Comparison of ENCODE assay signal across 1 cellular context in the genomic region with DNA sequence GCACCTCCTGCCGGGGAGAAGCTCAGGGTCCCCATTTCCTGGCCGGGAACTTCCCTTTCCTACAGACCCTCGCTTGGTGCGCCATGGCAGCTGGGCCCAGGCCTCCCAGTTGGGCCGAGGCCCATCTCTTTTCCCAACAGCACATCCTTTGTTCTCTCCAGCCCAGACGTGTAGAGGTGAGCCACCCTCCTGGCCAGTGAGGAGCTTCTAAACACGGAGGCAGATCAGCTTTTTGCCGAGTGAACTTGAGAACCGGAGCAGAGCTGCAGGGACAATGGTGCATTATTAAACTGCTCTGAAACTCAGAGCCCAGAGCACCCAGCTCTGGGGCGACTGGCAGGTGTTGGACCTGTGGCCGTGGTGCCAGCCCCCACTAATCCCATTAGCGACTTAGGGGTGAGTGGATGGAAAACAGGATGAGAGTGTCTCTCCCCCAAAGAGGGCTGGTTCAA.
TF ChIP-seq lines count a peak whose summit lies in the region.

No MANE protein-coding gene starts in this region.

TF ChIP-seq in HepG2, 621 proteins besides CTCF, POLR2A, EP300 and RAD21 (continued from another document and continues in another):
- TF ChIP-seq, protein P1, sequence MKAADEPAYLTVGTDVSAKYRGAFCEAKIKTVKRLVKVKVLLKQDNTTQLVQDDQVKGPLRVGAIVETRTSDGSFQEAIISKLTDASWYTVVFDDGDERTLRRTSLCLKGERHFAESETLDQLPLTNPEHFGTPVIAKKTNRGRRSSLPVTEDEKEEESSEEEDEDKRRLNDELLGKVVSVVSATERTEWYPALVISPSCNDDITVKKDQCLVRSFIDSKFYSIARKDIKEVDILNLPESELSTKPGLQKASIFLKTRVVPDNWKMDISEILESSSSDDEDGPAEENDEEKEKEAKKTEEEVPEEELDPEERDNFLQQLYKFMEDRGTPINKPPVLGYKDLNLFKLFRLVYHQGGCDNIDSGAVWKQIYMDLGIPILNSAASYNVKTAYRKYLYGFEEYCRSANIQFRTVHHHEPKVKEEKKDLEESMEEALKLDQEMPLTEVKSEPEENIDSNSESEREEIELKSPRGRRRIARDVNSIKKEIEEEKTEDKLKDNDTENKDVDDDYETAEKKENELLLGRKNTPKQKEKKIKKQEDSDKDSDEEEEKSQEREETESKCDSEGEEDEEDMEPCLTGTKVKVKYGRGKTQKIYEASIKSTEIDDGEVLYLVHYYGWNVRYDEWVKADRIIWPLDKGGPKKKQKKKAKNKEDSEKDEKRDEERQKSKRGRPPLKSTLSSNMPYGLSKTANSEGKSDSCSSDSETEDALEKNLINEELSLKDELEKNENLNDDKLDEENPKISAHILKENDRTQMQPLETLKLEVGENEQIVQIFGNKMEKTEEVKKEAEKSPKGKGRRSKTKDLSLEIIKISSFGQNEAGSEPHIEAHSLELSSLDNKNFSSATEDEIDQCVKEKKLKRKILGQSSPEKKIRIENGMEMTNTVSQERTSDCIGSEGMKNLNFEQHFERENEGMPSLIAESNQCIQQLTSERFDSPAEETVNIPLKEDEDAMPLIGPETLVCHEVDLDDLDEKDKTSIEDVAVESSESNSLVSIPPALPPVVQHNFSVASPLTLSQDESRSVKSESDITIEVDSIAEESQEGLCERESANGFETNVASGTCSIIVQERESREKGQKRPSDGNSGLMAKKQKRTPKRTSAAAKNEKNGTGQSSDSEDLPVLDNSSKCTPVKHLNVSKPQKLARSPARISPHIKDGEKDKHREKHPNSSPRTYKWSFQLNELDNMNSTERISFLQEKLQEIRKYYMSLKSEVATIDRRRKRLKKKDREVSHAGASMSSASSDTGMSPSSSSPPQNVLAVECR (CRISPR knock-in tag; IDR thresholded peaks at IDR 0.05; ENCODE audit: borderline replicate concordance) = peak; percentile 19; the same call in 1 of the 2 replicates
- TF ChIP-seq RFXANK (CRISPR knock-in tag; IDR thresholded peaks at IDR 0.05) = no peak
- no peak for TF ChIP-seq NCOA1 (CRISPR knock-in tag; IDR thresholded peaks at IDR 0.05)
- no peak for TF ChIP-seq ZNF431 (CRISPR knock-in tag; IDR thresholded peaks at IDR 0.05; ENCODE audit: borderline replicate concordance, low read depth)
- peak; percentile 26; the same call in 1 of the 2 replicates for TF ChIP-seq RFX5 (IDR thresholded peaks at IDR 0.05; ENCODE audit: low read depth, low read length)
- no peak for TF ChIP-seq SNAI1 (CRISPR knock-in tag; IDR thresholded peaks at IDR 0.05; ENCODE audit: borderline replicate concordance)
- TF ChIP-seq ZNF460 (CRISPR knock-in tag; IDR thresholded peaks at IDR 0.05; ENCODE audit: borderline replicate concordance) = no peak
- no peak for TF ChIP-seq ZSCAN21 (CRISPR knock-in tag; IDR thresholded peaks at IDR 0.05; ENCODE audit: borderline replicate concordance)
- peak; percentile 64 for TF ChIP-seq RBM39 (IDR thresholded peaks at IDR 0.05; ENCODE audit: low read depth, low read length, poor library complexity, severe bottlenecking)
- TF ChIP-seq, protein P2, sequence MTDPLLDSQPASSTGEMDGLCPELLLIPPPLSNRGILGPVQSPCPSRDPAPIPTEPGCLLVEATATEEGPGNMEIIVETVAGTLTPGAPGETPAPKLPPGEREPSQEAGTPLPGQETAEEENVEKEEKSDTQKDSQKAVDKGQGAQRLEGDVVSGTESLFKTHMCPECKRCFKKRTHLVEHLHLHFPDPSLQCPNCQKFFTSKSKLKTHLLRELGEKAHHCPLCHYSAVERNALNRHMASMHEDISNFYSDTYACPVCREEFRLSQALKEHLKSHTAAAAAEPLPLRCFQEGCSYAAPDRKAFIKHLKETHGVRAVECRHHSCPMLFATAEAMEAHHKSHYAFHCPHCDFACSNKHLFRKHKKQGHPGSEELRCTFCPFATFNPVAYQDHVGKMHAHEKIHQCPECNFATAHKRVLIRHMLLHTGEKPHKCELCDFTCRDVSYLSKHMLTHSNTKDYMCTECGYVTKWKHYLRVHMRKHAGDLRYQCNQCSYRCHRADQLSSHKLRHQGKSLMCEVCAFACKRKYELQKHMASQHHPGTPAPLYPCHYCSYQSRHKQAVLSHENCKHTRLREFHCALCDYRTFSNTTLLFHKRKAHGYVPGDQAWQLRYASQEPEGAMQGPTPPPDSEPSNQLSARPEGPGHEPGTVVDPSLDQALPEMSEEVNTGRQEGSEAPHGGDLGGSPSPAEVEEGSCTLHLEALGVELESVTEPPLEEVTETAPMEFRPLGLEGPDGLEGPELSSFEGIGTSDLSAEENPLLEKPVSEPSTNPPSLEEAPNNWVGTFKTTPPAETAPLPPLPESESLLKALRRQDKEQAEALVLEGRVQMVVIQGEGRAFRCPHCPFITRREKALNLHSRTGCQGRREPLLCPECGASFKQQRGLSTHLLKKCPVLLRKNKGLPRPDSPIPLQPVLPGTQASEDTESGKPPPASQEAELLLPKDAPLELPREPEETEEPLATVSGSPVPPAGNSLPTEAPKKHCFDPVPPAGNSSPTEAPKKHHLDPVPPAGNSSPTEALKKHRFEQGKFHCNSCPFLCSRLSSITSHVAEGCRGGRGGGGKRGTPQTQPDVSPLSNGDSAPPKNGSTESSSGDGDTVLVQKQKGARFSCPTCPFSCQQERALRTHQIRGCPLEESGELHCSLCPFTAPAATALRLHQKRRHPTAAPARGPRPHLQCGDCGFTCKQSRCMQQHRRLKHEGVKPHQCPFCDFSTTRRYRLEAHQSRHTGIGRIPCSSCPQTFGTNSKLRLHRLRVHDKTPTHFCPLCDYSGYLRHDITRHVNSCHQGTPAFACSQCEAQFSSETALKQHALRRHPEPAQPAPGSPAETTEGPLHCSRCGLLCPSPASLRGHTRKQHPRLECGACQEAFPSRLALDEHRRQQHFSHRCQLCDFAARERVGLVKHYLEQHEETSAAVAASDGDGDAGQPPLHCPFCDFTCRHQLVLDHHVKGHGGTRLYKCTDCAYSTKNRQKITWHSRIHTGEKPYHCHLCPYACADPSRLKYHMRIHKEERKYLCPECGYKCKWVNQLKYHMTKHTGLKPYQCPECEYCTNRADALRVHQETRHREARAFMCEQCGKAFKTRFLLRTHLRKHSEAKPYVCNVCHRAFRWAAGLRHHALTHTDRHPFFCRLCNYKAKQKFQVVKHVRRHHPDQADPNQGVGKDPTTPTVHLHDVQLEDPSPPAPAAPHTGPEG (CRISPR knock-in tag; IDR thresholded peaks at IDR 0.05) = 0 out of 2 replicates have a peak, but pooled peaks have one; percentile 68
- TF ChIP-seq GZF1 (CRISPR knock-in tag; IDR thresholded peaks at IDR 0.05) = no peak
- TF ChIP-seq ZNF891 (CRISPR knock-in tag; IDR thresholded peaks at IDR 0.05) = peak; percentile 68; the same call in 1 of the 2 replicates
- peak; percentile 43; the same call in 1 of the 2 replicates for TF ChIP-seq STAG1 (CRISPR knock-in tag; IDR thresholded peaks at IDR 0.05)
- TF ChIP-seq ZNF263 (CRISPR knock-in tag; IDR thresholded peaks at IDR 0.05) = 0 out of 2 replicates have a peak, but pooled peaks have one; percentile 7
- no peak for TF ChIP-seq ZSCAN22 (CRISPR knock-in tag; IDR thresholded peaks at IDR 0.05)
- peak; percentile 34; the same call in 1 of the 2 replicates for TF ChIP-seq MTA1 (CRISPR knock-in tag; IDR thresholded peaks at IDR 0.05; ENCODE audit: borderline replicate concordance)
- peak; percentile 53; the same call in 1 of the 2 replicates for TF ChIP-seq TGIF2 (CRISPR knock-in tag; IDR thresholded peaks at IDR 0.05)
- TF ChIP-seq ZNF792 (CRISPR knock-in tag; IDR thresholded peaks at IDR 0.05) = peak; percentile 15; the same call in 1 of the 2 replicates
- TF ChIP-seq ZNF577 (CRISPR knock-in tag; IDR thresholded peaks at IDR 0.05; ENCODE audit: borderline replicate concordance, low read depth) = no peak
- TF ChIP-seq TCF7 (IDR thresholded peaks at IDR 0.05; ENCODE audit: low read depth) = no peak
- 0 out of 2 replicates have a peak, but pooled peaks have one; percentile 12 for TF ChIP-seq SP4 (CRISPR knock-in tag; IDR thresholded peaks at IDR 0.05)
- 0 out of 2 replicates have a peak, but pooled peaks have one; percentile 54 for TF ChIP-seq ZMYM4 (CRISPR knock-in tag; IDR thresholded peaks at IDR 0.05)
- no peak for TF ChIP-seq ZNF496 (CRISPR knock-in tag; IDR thresholded peaks at IDR 0.05; ENCODE audit: insufficient replicate concordance)
- TF ChIP-seq RBAK (CRISPR knock-in tag; IDR thresholded peaks at IDR 0.05) = no peak
- no peak for TF ChIP-seq RAD51 (IDR thresholded peaks at IDR 0.05; ENCODE audit: borderline replicate concordance)
- TF ChIP-seq, protein P3, sequence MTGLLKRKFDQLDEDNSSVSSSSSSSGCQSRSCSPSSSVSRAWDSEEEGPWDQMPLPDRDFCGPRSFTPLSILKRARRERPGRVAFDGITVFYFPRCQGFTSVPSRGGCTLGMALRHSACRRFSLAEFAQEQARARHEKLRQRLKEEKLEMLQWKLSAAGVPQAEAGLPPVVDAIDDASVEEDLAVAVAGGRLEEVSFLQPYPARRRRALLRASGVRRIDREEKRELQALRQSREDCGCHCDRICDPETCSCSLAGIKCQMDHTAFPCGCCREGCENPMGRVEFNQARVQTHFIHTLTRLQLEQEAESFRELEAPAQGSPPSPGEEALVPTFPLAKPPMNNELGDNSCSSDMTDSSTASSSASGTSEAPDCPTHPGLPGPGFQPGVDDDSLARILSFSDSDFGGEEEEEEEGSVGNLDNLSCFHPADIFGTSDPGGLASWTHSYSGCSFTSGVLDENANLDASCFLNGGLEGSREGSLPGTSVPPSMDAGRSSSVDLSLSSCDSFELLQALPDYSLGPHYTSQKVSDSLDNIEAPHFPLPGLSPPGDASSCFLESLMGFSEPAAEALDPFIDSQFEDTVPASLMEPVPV (CRISPR knock-in tag; IDR thresholded peaks at IDR 0.05) = peak; percentile 54; the same call in 1 of the 2 replicates
- no peak for TF ChIP-seq MTF1 (CRISPR knock-in tag; IDR thresholded peaks at IDR 0.05)
- TF ChIP-seq, protein P4, sequence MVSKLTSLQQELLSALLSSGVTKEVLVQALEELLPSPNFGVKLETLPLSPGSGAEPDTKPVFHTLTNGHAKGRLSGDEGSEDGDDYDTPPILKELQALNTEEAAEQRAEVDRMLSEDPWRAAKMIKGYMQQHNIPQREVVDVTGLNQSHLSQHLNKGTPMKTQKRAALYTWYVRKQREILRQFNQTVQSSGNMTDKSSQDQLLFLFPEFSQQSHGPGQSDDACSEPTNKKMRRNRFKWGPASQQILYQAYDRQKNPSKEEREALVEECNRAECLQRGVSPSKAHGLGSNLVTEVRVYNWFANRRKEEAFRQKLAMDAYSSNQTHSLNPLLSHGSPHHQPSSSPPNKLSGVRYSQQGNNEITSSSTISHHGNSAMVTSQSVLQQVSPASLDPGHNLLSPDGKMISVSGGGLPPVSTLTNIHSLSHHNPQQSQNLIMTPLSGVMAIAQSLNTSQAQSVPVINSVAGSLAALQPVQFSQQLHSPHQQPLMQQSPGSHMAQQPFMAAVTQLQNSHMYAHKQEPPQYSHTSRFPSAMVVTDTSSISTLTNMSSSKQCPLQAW (CRISPR knock-in tag; IDR thresholded peaks at IDR 0.05) = peak; percentile 34; the same call in 1 of the 2 replicates
- no peak; the same call in 1 of the 2 replicates for TF ChIP-seq SMAD3 (CRISPR knock-in tag; IDR thresholded peaks at IDR 0.05)
- no peak for TF ChIP-seq ZNF335 (CRISPR knock-in tag; IDR thresholded peaks at IDR 0.05)
- TF ChIP-seq LCORL (IDR thresholded peaks at IDR 0.05) = peak; percentile 38; the same call in 1 of the 2 replicates
- TF ChIP-seq LCORL (CRISPR knock-in tag; IDR thresholded peaks at IDR 0.05) = peak; percentile 88
- no peak for TF ChIP-seq CCAR2 (optimal IDR thresholded peaks at IDR 0.05; ENCODE audit: low read depth, low read length)
- no peak for TF ChIP-seq ZBTB42 (CRISPR knock-in tag; IDR thresholded peaks at IDR 0.05)
- TF ChIP-seq, protein P5, sequence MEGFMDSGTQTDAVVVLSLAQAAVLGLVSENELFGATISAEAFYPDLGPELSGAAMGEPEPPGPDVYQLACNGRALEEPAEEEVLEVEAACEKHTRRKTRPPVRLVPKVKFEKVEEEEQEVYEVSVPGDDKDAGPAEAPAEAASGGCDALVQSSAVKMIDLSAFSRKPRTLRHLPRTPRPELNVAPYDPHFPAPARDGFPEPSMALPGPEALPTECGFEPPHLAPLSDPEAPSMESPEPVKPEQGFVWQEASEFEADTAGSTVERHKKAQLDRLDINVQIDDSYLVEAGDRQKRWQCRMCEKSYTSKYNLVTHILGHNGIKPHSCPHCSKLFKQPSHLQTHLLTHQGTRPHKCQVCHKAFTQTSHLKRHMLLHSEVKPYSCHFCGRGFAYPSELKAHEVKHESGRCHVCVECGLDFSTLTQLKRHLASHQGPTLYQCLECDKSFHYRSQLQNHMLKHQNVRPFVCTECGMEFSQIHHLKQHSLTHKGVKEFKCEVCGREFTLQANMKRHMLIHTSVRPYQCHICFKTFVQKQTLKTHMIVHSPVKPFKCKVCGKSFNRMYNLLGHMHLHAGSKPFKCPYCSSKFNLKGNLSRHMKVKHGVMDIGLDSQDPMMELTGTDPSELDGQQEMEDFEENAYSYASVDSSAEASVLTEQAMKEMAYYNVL (CRISPR knock-in tag; IDR thresholded peaks at IDR 0.05; ENCODE audit: borderline replicate concordance) = peak; percentile 92
- peak; percentile 21 for TF ChIP-seq HNF4A (CRISPR knock-in tag; IDR thresholded peaks at IDR 0.05)
- TF ChIP-seq, protein P6, sequence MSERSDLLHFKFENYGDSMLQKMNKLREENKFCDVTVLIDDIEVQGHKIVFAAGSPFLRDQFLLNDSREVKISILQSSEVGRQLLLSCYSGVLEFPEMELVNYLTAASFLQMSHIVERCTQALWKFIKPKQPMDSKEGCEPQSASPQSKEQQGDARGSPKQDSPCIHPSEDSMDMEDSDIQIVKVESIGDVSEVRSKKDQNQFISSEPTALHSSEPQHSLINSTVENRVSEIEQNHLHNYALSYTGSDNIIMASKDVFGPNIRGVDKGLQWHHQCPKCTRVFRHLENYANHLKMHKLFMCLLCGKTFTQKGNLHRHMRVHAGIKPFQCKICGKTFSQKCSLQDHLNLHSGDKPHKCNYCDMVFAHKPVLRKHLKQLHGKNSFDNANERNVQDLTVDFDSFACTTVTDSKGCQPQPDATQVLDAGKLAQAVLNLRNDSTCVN (CRISPR knock-in tag; IDR thresholded peaks at IDR 0.05; ENCODE audit: borderline replicate concordance) = no peak
- no peak for TF ChIP-seq ZNF549 (CRISPR knock-in tag; IDR thresholded peaks at IDR 0.05)
- TF ChIP-seq, protein P7, sequence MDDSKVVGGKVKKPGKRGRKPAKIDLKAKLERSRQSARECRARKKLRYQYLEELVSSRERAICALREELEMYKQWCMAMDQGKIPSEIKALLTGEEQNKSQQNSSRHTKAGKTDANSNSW (CRISPR knock-in tag; IDR thresholded peaks at IDR 0.05; ENCODE audit: borderline replicate concordance) = 0 out of 2 replicates have a peak, but pooled peaks have one; percentile 40
- 0 out of 2 replicates have a peak, but pooled peaks have one; percentile 16 for TF ChIP-seq TRIM24 (CRISPR knock-in tag; IDR thresholded peaks at IDR 0.05)
- TF ChIP-seq ZNF598 (CRISPR knock-in tag; IDR thresholded peaks at IDR 0.05; ENCODE audit: borderline replicate concordance) = no peak
- TF ChIP-seq, protein P8, sequence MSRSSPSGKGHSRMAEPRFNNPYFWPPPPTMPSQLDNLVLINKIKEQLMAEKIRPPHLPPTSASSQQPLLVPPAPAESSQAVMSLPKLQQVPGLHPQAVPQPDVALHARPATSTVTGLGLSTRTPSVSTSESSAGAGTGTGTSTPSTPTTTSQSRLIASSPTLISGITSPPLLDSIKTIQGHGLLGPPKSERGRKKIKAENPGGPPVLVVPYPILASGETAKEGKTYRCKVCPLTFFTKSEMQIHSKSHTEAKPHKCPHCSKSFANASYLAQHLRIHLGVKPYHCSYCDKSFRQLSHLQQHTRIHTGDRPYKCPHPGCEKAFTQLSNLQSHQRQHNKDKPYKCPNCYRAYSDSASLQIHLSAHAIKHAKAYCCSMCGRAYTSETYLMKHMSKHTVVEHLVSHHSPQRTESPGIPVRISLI (CRISPR knock-in tag; IDR thresholded peaks at IDR 0.05; ENCODE audit: borderline replicate concordance) = no peak
- TF ChIP-seq TBL1XR1 (IDR thresholded peaks at IDR 0.05; ENCODE audit: borderline replicate concordance, low read length, partially characterized antibody) = no peak
- TF ChIP-seq RARG (CRISPR knock-in tag; IDR thresholded peaks at IDR 0.05; ENCODE audit: low read depth) = no peak
- peak; percentile 66; the same call in 1 of the 2 replicates for TF ChIP-seq ZNF292 (CRISPR knock-in tag; IDR thresholded peaks at IDR 0.05; ENCODE audit: borderline replicate concordance, low read depth)
- no peak for TF ChIP-seq CEBPG (CRISPR knock-in tag; IDR thresholded peaks at IDR 0.05)
